ENCODE assay signal across 17 cellular contexts in the genomic region with DNA sequence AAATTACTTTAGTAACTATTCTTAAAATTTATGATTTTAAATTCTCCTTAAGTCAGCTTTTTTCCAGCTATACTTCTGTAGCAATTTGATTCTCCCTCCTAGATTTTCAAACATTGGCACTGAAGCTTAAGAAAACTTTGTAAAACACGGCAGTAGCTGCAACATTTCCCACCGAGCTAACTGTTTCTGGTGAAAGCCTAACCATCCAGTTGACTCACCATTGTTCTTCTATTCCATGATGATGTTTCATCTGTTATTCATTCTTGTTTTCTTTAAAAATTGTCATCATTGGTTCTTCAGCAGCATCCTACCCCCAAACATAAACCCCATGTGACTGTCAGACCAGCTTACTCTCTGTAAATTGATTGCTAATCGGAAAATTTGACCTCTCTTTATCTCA.
DNase-seq lines count a peak whose midpoint lies in the region; ATAC-seq, FAIRE-seq and TF ChIP-seq lines count a peak whose summit lies in the region.
"Had no signal": no experiment of that assay in that cellular context is flagged by ENCODE, and none has a peak within 500 bp of the region (broad histone marks: within the 10 kb centered on the region; RNA-seq: fewer than 3 reads in every experiment).

No MANE protein-coding gene starts in this region.

- H3K36me3 ChIP-seq in IMR-90 (ENCODE audit: control insufficient read depth, insufficient read depth, low read length) (no peaks in the 10 kb centered on the region), brain microvascular endothelial cell (replicated peaks) (no peaks in the 10 kb centered on the region), HAP-1 (replicated peaks) (no peaks in the 10 kb centered on the region)
- H3K36me3 ChIP-seq: BLaER1 treated with 17β-estradiol and CSF1 and Interleukin-3, amounts not matched to agents 10 nM and 100 nM had no signal

- no peak overlapping the region for H3K27ac ChIP-seq in IMR-90 (ENCODE audit: insufficient read depth, low read length)
- no peak overlapping the region for H3K27ac ChIP-seq in brain microvascular endothelial cell
- H3K27ac ChIP-seq: BLaER1 treated with 17β-estradiol and CSF1 and Interleukin-3, amounts not matched to agents 10 nM and 100 nM had no signal

- no peak for TF ChIP-seq RAD21 in IMR-90 (IDR thresholded peaks at IDR 0.05; ENCODE audit: low read length)

- no peak for TF ChIP-seq POLR2A in H54 (IDR thresholded peaks at IDR 0.05; ENCODE audit: low read depth, low read length)
- TF ChIP-seq POLR2A in IMR-90 (IDR thresholded peaks at IDR 0.05; ENCODE audit: low read depth, low read length), result no peak

- H4K8ac ChIP-seq in IMR-90 (ENCODE audit: low read depth in 2 of 2, low read length in 2 of 2), result no peak overlapping the region

- no peak overlapping the region for H2AK5ac ChIP-seq in IMR-90 (ENCODE audit: low read depth, low read length)

- TF ChIP-seq CTCF in IMR-90 (conservative IDR thresholded peaks at IDR 0.05; ENCODE audit: low read depth, low read length) (no peak), brain microvascular endothelial cell (IDR thresholded peaks at IDR 0.05; ENCODE audit: low read depth, low read length, missing control alignments) (no peak)

- DNase-seq in H54 (ENCODE audit: insufficient read length, low spot score), result no peak
- DNase-seq in IMR-90, result no peak
- peak; percentile 20 for DNase-seq in brain microvascular endothelial cell
- peak; percentile 39 for DNase-seq in stromal cell of bone marrow (ENCODE audit: low read depth)
- no peak for DNase-seq in HAP-1 (ENCODE audit: low spot score in 2 of 2)
- DNase-seq: CD4-positive, CD25-positive, alpha-beta regulatory T cell; CD8-positive, alpha-beta memory T cell; COR-L47; GDM1; Kasumi-1; KG1 had no signal

- no peak overlapping the region for H3K18ac ChIP-seq in IMR-90 (ENCODE audit: low read depth, low read length)

- POLR2A ChIA-PET in IMR-90 (lab: Charles Lee; ENCODE audit: unreplicated experiment), result no interaction called here

- intact Hi-C loops in IMR-90 (cut with micrococcal nuclease), result no loop called here

- no peak overlapping the region for H3K4ac ChIP-seq in IMR-90 (ENCODE audit: low read depth, low read length)

- no TSS peak for BruUV-seq in IMR-90 (replicated peaks; lab: Mats Ljungman, UMichigan)

- H2AK9ac ChIP-seq in IMR-90 (replicated peaks; ENCODE audit: low read depth, low read length, poor library complexity), result no peak overlapping the region

- WGBS in IMR-90 (ENCODE audit: extremely low coverage in 2 of 2, insufficient read length in 1 of 2), 2 experiments, result 100% methylated on average over 1 of the region's 3 CpGs; no CpG with 5 or more reads in 1 of the 2 experiments

- no peak overlapping the region for H3K56ac ChIP-seq in IMR-90 (ENCODE audit: extremely low read depth, insufficient read depth, low read length)

- H4K91ac ChIP-seq in IMR-90 (ENCODE audit: insufficient read depth, low read depth, low read length), result no peak overlapping the region

- H3K4me2 ChIP-seq in IMR-90 (ENCODE audit: low read depth, low read length), result no peak overlapping the region
- H3K4me2 ChIP-seq: BLaER1 treated with 17β-estradiol and CSF1 and Interleukin-3, amounts not matched to agents 10 nM and 100 nM had no signal

- H2BK15ac ChIP-seq in IMR-90 (ENCODE audit: low read depth, low read length), result no peak overlapping the region

- H3K27me3 ChIP-seq in IMR-90 (ENCODE audit: control insufficient read depth, insufficient read depth, low read length) (no peaks in the 10 kb centered on the region), brain microvascular endothelial cell (replicated peaks) (no peaks in the 10 kb centered on the region), HAP-1 (ENCODE audit: low read depth) (no peaks in the 10 kb centered on the region)
- H3K27me3 ChIP-seq: BLaER1 treated with 17β-estradiol and CSF1 and Interleukin-3, amounts not matched to agents 10 nM and 100 nM had no signal

- H2BK20ac ChIP-seq in IMR-90 (ENCODE audit: low read depth, low read length), result no peak overlapping the region

- in situ Hi-C loops in IMR-90 (cut with MboI; ENCODE audit: low sequenced_read_pairs), result no loop called here
- in situ Hi-C loops in brain microvascular endothelial cell (cut with HindIII; ENCODE audit: low pct_ligation_motif_present, low sequenced_read_pairs), result no loop called here
- in situ Hi-C loops in HAP-1 (cut with MboI; ENCODE audit: low sequenced_read_pairs), result no loop called here

- no peak overlapping the region for H3K14ac ChIP-seq in IMR-90 (replicated peaks; ENCODE audit: low read depth, low read length)

- H2AFZ ChIP-seq in IMR-90 (replicated peaks; ENCODE audit: low read length, poor library complexity), result no peak overlapping the region

- no peak overlapping the region for H2BK5ac ChIP-seq in IMR-90 (ENCODE audit: low read depth, low read length, poor library complexity, severe bottlenecking)

- no peaks in the 10 kb centered on the region for H3K9me1 ChIP-seq in IMR-90 (ENCODE audit: insufficient read depth, low read length)

- no peak overlapping the region for H3K23ac ChIP-seq in IMR-90 (ENCODE audit: low read depth, low read length)

- peak; percentile 33 for FAIRE-seq in H54 (lab: Jason Lieb, UNC)
- FAIRE-seq: GM12892, HepG2, HTR-8/SVneo had no signal

- H2BK120ac ChIP-seq in IMR-90 (ENCODE audit: low read depth, low read length), result no peak overlapping the region

- no peak overlapping the region for H3K4me3 ChIP-seq in IMR-90 (ENCODE audit: insufficient read depth, low read depth, low read length)
- H3K4me3 ChIP-seq in brain microvascular endothelial cell (ENCODE audit: low read depth, low read length), result no peak overlapping the region
- no peak overlapping the region for H3K4me3 ChIP-seq in HAP-1
- H3K4me3 ChIP-seq: BLaER1 treated with 17β-estradiol and CSF1 and Interleukin-3, amounts not matched to agents 10 nM and 100 nM had no signal

- H3K9me3 ChIP-seq in IMR-90 (ENCODE audit: control insufficient read depth, insufficient read depth, low read length) (peaks cover 3% of the 10 kb centered on the region; the same call in 1 of the 2 replicates), HAP-1 (no peaks in the 10 kb centered on the region)

- H3K4me1 ChIP-seq in IMR-90 (ENCODE audit: control insufficient read depth, insufficient read depth, low read length), result no peaks in the 10 kb centered on the region
- H3K4me1 ChIP-seq in HAP-1, result no peaks in the 10 kb centered on the region
- H3K4me1 ChIP-seq: BLaER1 treated with 17β-estradiol and CSF1 and Interleukin-3, amounts not matched to agents 10 nM and 100 nM had no signal

- CTCF ChIA-PET in IMR-90 (lab: Yijun Ruan, JAX), result no interaction called here

- H3K9ac ChIP-seq in IMR-90 (ENCODE audit: low read depth, low read length), result no peak overlapping the region
- H3K9ac ChIP-seq: BLaER1 treated with 17β-estradiol and CSF1 and Interleukin-3, amounts not matched to agents 10 nM and 100 nM had no signal

- H3K79me1 ChIP-seq in IMR-90 (ENCODE audit: low read depth in 1 of 2, low read length in 2 of 2), result no peaks in the 10 kb centered on the region

- dilution Hi-C loops in IMR-90 (cut with HindIII; ENCODE audit: low sequenced_read_pairs, unreplicated experiment), result no loop called here

- H4K20me1 ChIP-seq in IMR-90 (ENCODE audit: insufficient read depth, low read length), result no peaks in the 10 kb centered on the region
- H4K20me1 ChIP-seq: BLaER1 treated with 17β-estradiol and CSF1 and Interleukin-3, amounts not matched to agents 10 nM and 100 nM had no signal

- no peak overlapping the region for H4K5ac ChIP-seq in IMR-90 (ENCODE audit: low read depth, low read length)

- ATAC-seq in IMR-90 (ENCODE audit: low read depth) (no peak), GM18502 (IDR thresholded peaks at IDR 0.05; ENCODE audit: poor library complexity, unreplicated experiment) (no peak), GM18858 (IDR thresholded peaks at IDR 0.05; ENCODE audit: unreplicated experiment) (no peak)
- ATAC-seq: HepG2 had no signal

TF ChIP-seq in IMR-90, 13 proteins besides CTCF, POLR2A, EP300 and RAD21:
- TF ChIP-seq MAZ (IDR thresholded peaks at IDR 0.05; ENCODE audit: borderline replicate concordance, low read depth, low read length), result no peak
- TF ChIP-seq FOS (IDR thresholded peaks at IDR 0.05; ENCODE audit: low read depth, low read length), result no peak
- TF ChIP-seq MAFK (IDR thresholded peaks at IDR 0.05; ENCODE audit: low read depth, low read length), result 0 out of 2 replicates have a peak, but pooled peaks have one; percentile 12

Comparison
In these comparisons a context has a peak if more than half of its experiments do, and no peak if none do; other contexts are left out.
1. DNase-seq: peak in brain microvascular endothelial cell (single experiment) and stromal cell of bone marrow (single experiment); none in H54 (single experiment), IMR-90 (single experiment) and HAP-1 (0 of 2).